Comparison of ENCODE assay signal across 10 cellular contexts in the genomic region with DNA sequence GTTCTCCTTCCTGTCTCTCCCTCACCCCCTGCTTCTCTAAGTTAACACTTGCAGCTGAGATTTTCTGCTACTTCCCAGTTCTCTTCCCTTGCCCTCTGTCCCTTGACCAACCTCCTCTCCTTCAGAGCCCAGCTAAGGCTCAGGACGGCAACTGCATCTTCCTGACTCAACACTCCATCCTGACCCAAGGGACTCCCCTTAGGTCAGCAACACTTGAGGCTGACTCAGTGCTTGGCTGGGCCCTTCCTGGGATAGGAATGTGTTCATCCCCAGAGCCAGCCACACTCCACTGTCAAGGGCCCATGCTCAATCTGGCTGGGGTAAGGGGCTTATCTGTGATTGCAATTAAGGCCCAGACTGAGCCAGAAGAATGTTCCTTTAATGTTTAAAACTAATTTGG. TPM values are rescaled to one million over a fixed set of nuclear protein-coding genes. Genes with fewer than 3 reads are reported as not detected.
A peak's percentile ranks its signal among the peaks of the same experiment; 100 is the strongest.
DNase-seq lines count a peak whose midpoint lies in the region; ATAC-seq and TF ChIP-seq lines count a peak whose summit lies in the region.
"Had no signal": no experiment of that assay in that cellular context is flagged by ENCODE, and none has a peak within 500 bp of the region (broad histone marks: within the 10 kb centered on the region; RNA-seq: fewer than 3 reads in every experiment).

No MANE protein-coding gene starts in this region.

- peaks cover 64% of the 10 kb centered on the region for H3K4me1 Mint-ChIP-seq in activated CD8-positive, alpha-beta memory T cell treated with anti-CD3 and anti-CD28 coated beads, Interleukin-2, amount 10 ng/mL, durations not matched to agents 7 days and 5 days

- H3K27ac Mint-ChIP-seq in activated CD8-positive, alpha-beta memory T cell treated with anti-CD3 and anti-CD28 coated beads, Interleukin-2, amount 10 ng/mL, durations not matched to agents 7 days and 5 days: peak overlapping the region; percentile 65

- ATAC-seq in activated CD8-positive, alpha-beta memory T cell treated with anti-CD3 and anti-CD28 coated beads, Interleukin-2, amount 10 ng/mL, durations not matched to agents 7 days and 5 days: no peak
- no peak for ATAC-seq in GM18520 (IDR thresholded peaks at IDR 0.05; ENCODE audit: unreplicated experiment)

- no peaks in the 10 kb centered on the region for H3K27me3 Mint-ChIP-seq in activated CD8-positive, alpha-beta memory T cell treated with anti-CD3 and anti-CD28 coated beads, Interleukin-2, amount 10 ng/mL, durations not matched to agents 7 days and 5 days

- peaks cover 58% of the 10 kb centered on the region for H3K36me3 Mint-ChIP-seq in activated CD8-positive, alpha-beta memory T cell treated with anti-CD3 and anti-CD28 coated beads, Interleukin-2, amount 10 ng/mL, durations not matched to agents 7 days and 5 days

- intact Hi-C loops in tibial artery (cut with DNase I; ENCODE audit: low total_unique reads): no loop called here

- TF ChIP-seq CTCF in tibial artery (IDR thresholded peaks at IDR 0.05): no peak

- no peaks in the 10 kb centered on the region for H3K9me3 Mint-ChIP-seq in activated CD8-positive, alpha-beta memory T cell treated with anti-CD3 and anti-CD28 coated beads, Interleukin-2, amount 10 ng/mL, durations not matched to agents 7 days and 5 days (ENCODE audit: low read depth)

- H3K27me3 ChIP-seq in tibial artery: no peaks in the 10 kb centered on the region

- peaks cover 9 to 79% (median 65%) of the 10 kb centered on the region in 4 donors for H3K4me1 ChIP-seq in tibial artery

- peaks cover 48 to 61% (median 61%) of the 10 kb centered on the region in 3 donors for H3K36me3 ChIP-seq in tibial artery

- no peaks in the 10 kb centered on the region for H3K9me3 ChIP-seq in tibial artery

- H3K4me3 ChIP-seq in tibial artery: peak overlapping the region; percentile 70 to 94

- no peak for DNase-seq in activated CD8-positive, alpha-beta memory T cell treated with anti-CD3 and anti-CD28 coated beads, Interleukin-2, amount 10 ng/mL, durations not matched to agents 7 days and 5 days
- DNase-seq in activated CD8-positive, alpha-beta memory T cell treated with anti-CD3 and anti-CD28 coated beads, Interleukin-2, amount 50 U/mL, for 48 hours: no peak
- DNase-seq in astrocyte of the hippocampus (ENCODE audit: low read depth, low spot score) (peak; percentile 52), islet precursor cell (peak; percentile 80), tibial artery (peak; percentile 87 to 88), mucosa of gallbladder (ENCODE audit: low spot score) (no peak), SW480 (ENCODE audit: low spot score) (no peak)
- DNase-seq: C1 segment of cervical spinal cord had no signal

- CTCF ChIA-PET in activated CD8-positive, alpha-beta memory T cell treated with anti-CD3 and anti-CD28 coated beads, Interleukin-2, amount 10 ng/mL, durations not matched to agents 7 days and 5 days (lab: Charles Lee): interaction anchor here (0.6 to 6.5 kb wide), 6 partner anchors 19 to 400 kb away, joined by 3 to 54 read pairs (median 4); no protein-coding TSS in a partner anchor

- peak overlapping the region; percentile 93 to 97 for H3K27ac ChIP-seq in tibial artery

- H3K4me3 Mint-ChIP-seq in activated CD8-positive, alpha-beta memory T cell treated with anti-CD3 and anti-CD28 coated beads, Interleukin-2, amount 10 ng/mL, durations not matched to agents 7 days and 5 days: peak overlapping the region; percentile 82

RNA-seq across cellular contexts. Expression of a gene that starts 3.4 kb away (rescaled TPM):
- total RNA-seq in activated CD8-positive, alpha-beta memory T cell treated with anti-CD3 and anti-CD28 coated beads, Interleukin-2, amount 10 ng/mL, durations not matched to agents 7 days and 5 days: 10 to 100 TPM; 65.6 to 93.4 TPM
- 24.8 TPM for total RNA-seq in mucosa of gallbladder

RNA-seq across cellular contexts. Expression of a gene that starts 9.9 kb away (rescaled TPM):
- total RNA-seq in activated CD8-positive, alpha-beta memory T cell treated with anti-CD3 and anti-CD28 coated beads, Interleukin-2, amount 10 ng/mL, durations not matched to agents 7 days and 5 days: 1 to 10 TPM in 1 of 2 experiments, under 1 TPM in 1; 0.47 to 1.1 TPM
- not detected for total RNA-seq in mucosa of gallbladder
- total RNA-seq: activated CD8-positive, alpha-beta memory T cell treated with anti-CD3 and anti-CD28 coated beads for 36 hours had no signal

RNA-seq across cellular contexts. Expression of a gene that starts 30.3 kb away (rescaled TPM):
- not detected for total RNA-seq in activated CD8-positive, alpha-beta memory T cell treated with anti-CD3 and anti-CD28 coated beads, Interleukin-2, amount 10 ng/mL, durations not matched to agents 7 days and 5 days
- not detected for total RNA-seq in mucosa of gallbladder

RNA-seq across cellular contexts. Expression of a gene that starts 44.8 kb away (rescaled TPM):
- total RNA-seq in activated CD8-positive, alpha-beta memory T cell treated with anti-CD3 and anti-CD28 coated beads, Interleukin-2, amount 10 ng/mL, durations not matched to agents 7 days and 5 days: 1 to 10 TPM; 2.2 to 2.5 TPM
- total RNA-seq in mucosa of gallbladder: 4.9 TPM

RNA-seq across cellular contexts. Expression of a gene that starts 52.3 kb away (rescaled TPM):
- 10 to 100 TPM; 59.4 to 67.7 TPM for total RNA-seq in activated CD8-positive, alpha-beta memory T cell treated with anti-CD3 and anti-CD28 coated beads, Interleukin-2, amount 10 ng/mL, durations not matched to agents 7 days and 5 days
- 19.5 TPM for total RNA-seq in mucosa of gallbladder

Comparison
In these comparisons a context has a peak if more than half of its experiments do, and no peak if none do; other contexts are left out.
1. DNase-seq: peak in astrocyte of the hippocampus (single experiment), islet precursor cell (single experiment) and tibial artery (2 of 2); none in activated CD8-positive, alpha-beta memory T cell treated with anti-CD3 and anti-CD28 coated beads, Interleukin-2, amount 10 ng/mL, durations not matched to agents 7 days and 5 days (single experiment), activated CD8-positive, alpha-beta memory T cell treated with anti-CD3 and anti-CD28 coated beads, Interleukin-2, amount 50 U/mL, for 48 hours (single experiment), mucosa of gallbladder (single experiment) and SW480 (single experiment).